Comparison of ENCODE assay signal across 30 cellular contexts in the genomic region with DNA sequence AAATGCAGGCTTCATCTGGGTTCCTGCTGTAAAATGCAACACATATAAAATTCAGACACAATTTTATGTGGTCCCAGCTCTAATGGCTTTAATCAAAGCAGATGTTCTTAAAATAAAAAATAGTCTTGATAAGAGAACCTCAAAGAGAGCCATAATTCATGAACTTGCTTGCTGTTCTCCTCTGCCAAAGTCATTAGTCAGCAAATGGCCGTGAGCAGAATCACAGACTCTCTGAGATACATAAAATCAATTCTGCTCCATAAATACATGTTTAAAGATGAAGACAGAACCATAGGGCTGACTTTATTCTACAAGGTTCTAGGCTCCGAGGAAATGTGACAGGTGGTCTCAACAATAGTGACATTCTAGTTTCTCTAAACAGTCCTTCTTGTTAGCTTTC. TPM values are rescaled to one million over a fixed set of nuclear protein-coding genes. Genes with fewer than 3 reads are reported as not detected.
"Had no signal": no experiment of that assay in that cellular context is flagged by ENCODE, and none has a peak within 500 bp of the region (broad histone marks: within the 10 kb centered on the region; RNA-seq: fewer than 3 reads in every experiment).

No MANE protein-coding gene starts in this region.

- H3K4me3 ChIP-seq: breast epithelium, cardiac muscle cell, coronary artery, dorsolateral prefrontal cortex, esophagus squamous epithelium, heart left ventricle had no signal

- ATAC-seq: activated CD4-positive, alpha-beta T cell treated with anti-CD3 and anti-CD28 coated beads for 36 hours; activated CD8-positive, alpha-beta memory T cell treated with anti-CD3 and anti-CD28 coated beads, Interleukin-2, amount 10 ng/mL, durations not matched to agents 7 days and 5 days; activated CD8-positive, alpha-beta T cell treated with anti-CD3 and anti-CD28 coated beads, Interleukin-2, amount 10 ng/mL, durations not matched to agents 7 days and 5 days; effector memory CD8-positive, alpha-beta T cell; heart left ventricle had no signal

- H3K27ac ChIP-seq: breast epithelium, cardiac muscle cell, coronary artery, epithelial cell of prostate, esophagus squamous epithelium, heart left ventricle had no signal

- H3K36me3 ChIP-seq: breast epithelium, cardiac muscle cell, esophagus squamous epithelium, heart left ventricle had no signal

- H3K27me3 ChIP-seq: breast epithelium, cardiac muscle cell, dorsolateral prefrontal cortex, esophagus squamous epithelium, heart left ventricle had no signal

- DNase-seq: activated CD4-positive, alpha-beta memory T cell treated with anti-CD3 and anti-CD28 coated beads for 36 hours; activated CD4-positive, alpha-beta T cell treated with anti-CD3 and anti-CD28 coated beads for 36 hours; activated CD4-positive, alpha-beta T cell treated with anti-CD3 and anti-CD28 coated beads, Interleukin-2, amount 10 ng/mL, durations not matched to agents 24 days and 14 days; activated CD4-positive, CD25-positive, alpha-beta regulatory T cell; activated CD4-positive, CD25-positive, alpha-beta regulatory T cell treated with anti-CD3 and anti-CD28 coated beads, Interleukin-2, amount 50 U/mL, for 72 hours; activated CD8-positive, alpha-beta memory T cell treated with anti-CD3 and anti-CD28 coated beads, Interleukin-2, amount 10 ng/mL, durations not matched to agents 7 days and 5 days; activated CD8-positive, alpha-beta memory T cell treated with anti-CD3 and anti-CD28 coated beads, Interleukin-2, amount 50 U/mL, for 4 hours; activated CD8-positive, alpha-beta T cell treated with anti-CD3 and anti-CD28 coated beads, Interleukin-2, amount 10 ng/mL, durations not matched to agents 7 days and 5 days; activated gamma-delta T cell; activated naive CD4-positive, alpha-beta T cell treated with anti-CD3 and anti-CD28 coated beads, Interleukin-2, amount 50 U/mL, for 16 hours; activated naive CD4-positive, alpha-beta T cell treated with Interleukin-2 at 50 U/mL for 16 hours; activated T-cell treated with anti-CD3 and anti-CD28 coated beads, Interleukin-2, amount 50 U/mL, for 1 hour; activated T-cell treated with anti-CD3 and anti-CD28 coated beads, Interleukin-2, amount 50 U/mL, for 48 hours; amygdala; aorta; central memory CD4-positive, alpha-beta T cell; dorsolateral prefrontal cortex; effector memory CD8-positive, alpha-beta T cell; esophagus squamous epithelium; foreskin fibroblast; glutamatergic neuron; heart left ventricle; T-helper 2 cell had no signal

- H3K9me3 ChIP-seq: breast epithelium, esophagus squamous epithelium, heart left ventricle had no signal

- H3K4me1 ChIP-seq: breast epithelium had no signal

- FAIRE-seq: endothelial cell of umbilical vein, frontal cortex had no signal

RNA-seq across cellular contexts. Expression of gene HSPA12A, which starts 29.9 kb away (rescaled TPM):
- total RNA-seq: activated CD4-positive, alpha-beta T cell treated with anti-CD3 and anti-CD28 coated beads, Interleukin-2, amount 10 ng/mL, durations not matched to agents 24 days and 14 days; activated CD8-positive, alpha-beta memory T cell treated with anti-CD3 and anti-CD28 coated beads for 36 hours; activated CD8-positive, alpha-beta memory T cell treated with anti-CD3 and anti-CD28 coated beads, Interleukin-2, amount 10 ng/mL, durations not matched to agents 7 days and 5 days; activated CD8-positive, alpha-beta T cell treated with anti-CD3 and anti-CD28 coated beads, Interleukin-2, amount 10 ng/mL, durations not matched to agents 7 days and 5 days had no signal
